Comparison of ENCODE assay signal across 8 cellular contexts in genomic region chr17:30831663-30832437, GRCh38. TPM values are rescaled to one million over a fixed set of nuclear protein-coding genes. Genes with fewer than 3 reads are reported as not detected.
DNase-seq lines count a peak whose midpoint lies in the region; ATAC-seq and TF ChIP-seq lines count a peak whose summit lies in the region.

TSS of gene ATAD5 (plus strand) at chr17:30831966. CDS start at chr17:30832348, 382 bp downstream.

- POLR2A ChIA-PET in WTC11 (lab: Charles Lee) = interaction anchor here (0.5 kb wide), 1 partner anchor 33 kb away, joined by 5 read pairs; no protein-coding TSS in a partner anchor

- H3K4me3 ChIP-seq in cardiac fibroblast (replicated peaks in 1 of 2; ENCODE audit: low read depth in 2 of 2, low read length in 2 of 2) = peak within 1 kb of the TSS; percentile 74 to 96

- H3K9me3 Mint-ChIP-seq in WTC11 = no peaks in the 10 kb centered on the region

- H3K36me3 Mint-ChIP-seq in WTC11 = peaks cover 16% of the 10 kb centered on the region

- peaks cover 6% of the 10 kb centered on the region for H3K27me3 Mint-ChIP-seq in WTC11 (ENCODE audit: low read depth)

- H3K4me3 Mint-ChIP-seq in WTC11 = peak within 1 kb of the TSS; percentile 98

- DNase-seq in GM13977 (ENCODE audit: low spot score) = peak; percentile 88
- DNase-seq in NCI-H345 treated with DMSO at 0.1 percent for 48 hours (lab: John Stamatoyannopoulos, UW; ENCODE audit: unreplicated experiment) = peak; percentile 79
- DNase-seq in WTC11 (ENCODE audit: low spot score) = peak; percentile 84
- DNase-seq in cardiac fibroblast (ENCODE audit: low read depth in 2 of 2) = peak; percentile 93 to 94
- DNase-seq in iris pigment epithelial cell (ENCODE audit: low read depth) = peak; percentile 94
- peak; percentile 76 for DNase-seq in smooth muscle cell of the brain vasculature (ENCODE audit: low read depth, low spot score)

- TF ChIP-seq CTCF in GM13977 (IDR thresholded peaks at IDR 0.05; ENCODE audit: extremely low read depth, insufficient read depth, missing control alignments) (no peak), WTC11 (IDR thresholded peaks at IDR 0.05) (no peak), cardiac fibroblast (IDR thresholded peaks at IDR 0.05; ENCODE audit: low read depth, low read length) (no peak)

- CTCF ChIA-PET in WTC11 (lab: Charles Lee) = interaction anchor here (0.5 to 1.6 kb wide), 2 partner anchors 134 to 384 kb away, joined by 3 read pairs; no protein-coding TSS in a partner anchor

- H3K27ac Mint-ChIP-seq in WTC11 = peak within 1 kb of the TSS; percentile 86

- peaks cover 19% of the 10 kb centered on the region for H3K4me1 Mint-ChIP-seq in WTC11

- peak; percentile 75 for ATAC-seq in HG03196 (IDR thresholded peaks at IDR 0.05; ENCODE audit: unreplicated experiment)
- ATAC-seq in WTC11 = peak; percentile 89
- ATAC-seq in GM18870 (IDR thresholded peaks at IDR 0.05; ENCODE audit: unreplicated experiment) = no peak

- in situ Hi-C loops in GM13977 (cut with MboI; ENCODE audit: low pct_unique_long_range_greater_than_20kb, low sequenced_read_pairs, unreplicated experiment) = loop anchor here (25.0 kb wide), 1 partner anchor 345 kb away; the partner anchor contains the start of gene GOSR1

TF ChIP-seq in WTC11, 78 proteins besides CTCF, POLR2A, EP300 and RAD21 (continues in another document):
- TF ChIP-seq CDX4 (CRISPR knock-in tag; IDR thresholded peaks at IDR 0.05; ENCODE audit: borderline replicate concordance) (no peak), E2F1 (CRISPR knock-in tag; IDR thresholded peaks at IDR 0.05) (peak; percentile 59; the same call in 1 of the 2 replicates), ATF2 (CRISPR knock-in tag; IDR thresholded peaks at IDR 0.05; ENCODE audit: borderline replicate concordance, low read depth) (no peak), ZNF232 (CRISPR knock-in tag; IDR thresholded peaks at IDR 0.05) (peak; percentile 47; the same call in 1 of the 2 replicates), CBFB (CRISPR knock-in tag; IDR thresholded peaks at IDR 0.05; ENCODE audit: low read depth) (peak; percentile 55; the same call in 1 of the 2 replicates), E2F4 (CRISPR knock-in tag; IDR thresholded peaks at IDR 0.05; ENCODE audit: borderline replicate concordance, low read depth) (peak; percentile 94), ARID4B (CRISPR knock-in tag; IDR thresholded peaks at IDR 0.05; ENCODE audit: borderline replicate concordance) (peak; percentile 92; the same call in 1 of the 2 replicates), KAT7 (CRISPR knock-in tag; IDR thresholded peaks at IDR 0.05; ENCODE audit: borderline replicate concordance) (0 out of 2 replicates have a peak, but pooled peaks have one; percentile 41), USF2 (CRISPR knock-in tag; IDR thresholded peaks at IDR 0.05) (0 out of 2 replicates have a peak, but pooled peaks have one; percentile 21), ZBTB43 (CRISPR knock-in tag; IDR thresholded peaks at IDR 0.05) (peak; percentile 57; the same call in 1 of the 2 replicates), NR3C1 (CRISPR knock-in tag; conservative IDR thresholded peaks at IDR 0.05; ENCODE audit: low read depth) (no peak), ZNF263 (CRISPR knock-in tag; IDR thresholded peaks at IDR 0.05; ENCODE audit: low read depth) (no peak), GABPB1 (CRISPR knock-in tag; IDR thresholded peaks at IDR 0.05) (peak; percentile 82), SP1 (CRISPR knock-in tag; conservative IDR thresholded peaks at IDR 0.05) (peak; percentile 94), CREB1 (CRISPR knock-in tag; IDR thresholded peaks at IDR 0.05) (no peak), OVOL2 (CRISPR knock-in tag; IDR thresholded peaks at IDR 0.05; ENCODE audit: borderline replicate concordance) (no peak), ZNF121 (CRISPR knock-in tag; IDR thresholded peaks at IDR 0.05) (no peak), FOXP1 (CRISPR knock-in tag; IDR thresholded peaks at IDR 0.05; ENCODE audit: borderline replicate concordance) (peak; percentile 73; the same call in 1 of the 2 replicates), JUN (CRISPR knock-in tag; IDR thresholded peaks at IDR 0.05) (no peak; the same call in 1 of the 2 replicates)

RNA-seq across cellular contexts. Expression of gene ATAD5, which starts in this region (rescaled TPM):
- 24.7 to 26.0 TPM (median 25.0 TPM) in 3 replicates for total RNA-seq in WTC11 (2021)
